ENCODE assay signal across 24 cellular contexts in genomic region chr13:66673401-66673800, GRCh38.
DNase-seq lines count a peak whose midpoint lies in the region; ATAC-seq, FAIRE-seq and TF ChIP-seq lines count a peak whose summit lies in the region.
"Had no signal": no experiment of that assay in that cellular context is flagged by ENCODE, and none has a peak within 500 bp of the region (broad histone marks: within the 10 kb centered on the region; RNA-seq: fewer than 3 reads in every experiment).

No MANE protein-coding gene starts in this region.

- TF ChIP-seq CTCF in HepG2 (CRISPR knock-in tag; IDR thresholded peaks at IDR 0.05) (no peak), right lobe of liver (IDR thresholded peaks at IDR 0.05) (no peak), fibroblast of villous mesenchyme (IDR thresholded peaks at IDR 0.05; ENCODE audit: insufficient read depth, low read depth, low read length) (no peak), chondrocyte (IDR thresholded peaks at IDR 0.05) (no peak)

- ATAC-seq in HepG2: no peak
- no peak for ATAC-seq in right lobe of liver
- no peak for ATAC-seq in GM21723 (IDR thresholded peaks at IDR 0.05; ENCODE audit: unreplicated experiment)
- ATAC-seq: activated CD8-positive, alpha-beta T cell treated with anti-CD3 and anti-CD28 coated beads, Interleukin-2, amount 10 ng/mL, durations not matched to agents 7 days and 5 days; left lobe of liver; pancreas had no signal

- intact Hi-C loops in HepG2 (cut with micrococcal nuclease; ENCODE audit: unreplicated experiment): no loop called here
- intact Hi-C loops in right lobe of liver (cut with DNase I): no loop called here

- H2AFZ ChIP-seq in HepG2 (ENCODE audit: low read length): no peak overlapping the region

- H3K27me3 Mint-ChIP-seq in chondrocyte (ENCODE audit: low read depth): no peaks in the 10 kb centered on the region
- H3K27me3 Mint-ChIP-seq: dendritic cell treated with granulocyte-macrophage colony-stimulating factor and Interleukin-4, amounts not matched to agents 40 ng/mL and 50 ng/mL, for 4 days; type B pancreatic cell had no signal

- no peak overlapping the region for H3K4me3 Mint-ChIP-seq in chondrocyte (ENCODE audit: unreplicated experiment)
- H3K4me3 Mint-ChIP-seq: activated CD8-positive, alpha-beta T cell treated with anti-CD3 and anti-CD28 coated beads, Interleukin-2, amount 10 ng/mL, durations not matched to agents 7 days and 5 days; activated T-helper 1 cell treated with anti-CD3 and anti-CD28 coated beads, Interleukin-12 subunit alpha, Interleukin-12 subunit beta, Interleukin-2, Interleukin-4 antibody, amounts not matched to agents 30 ng/mL and 10 ng/mL and 1 ng/mL, durations not matched to agents 14 hours and 24 hours and 36 hours; dendritic cell treated with granulocyte-macrophage colony-stimulating factor and Interleukin-4, amounts not matched to agents 40 ng/mL and 50 ng/mL, for 4 days; type B pancreatic cell had no signal

- 6% methylated on average over 1 of the region's 1 CpG for WGBS in HepG2 (ENCODE audit: low lambda C conversion rate)
- 50% methylated on average over 1 of the region's 1 CpG for WGBS in right lobe of liver (ENCODE audit: insufficient coverage, low coverage, low lambda C conversion rate, missing lambda C conversion rate)

- in situ Hi-C loops in HepG2 (cut with HindIII; ENCODE audit: extremely low pct_ligation_motif_present, low pct_unique_long_range_greater_than_20kb): no loop called here

- peaks cover 5% of the 10 kb centered on the region for H3K9me3 Mint-ChIP-seq in chondrocyte (ENCODE audit: low read depth)

- no peaks in the 10 kb centered on the region for H3K79me2 ChIP-seq in HepG2 (ENCODE audit: insufficient read depth, low read length)

- no peak overlapping the region for H3K9ac ChIP-seq in HepG2 (ENCODE audit: insufficient read depth, low read depth, low read length)
- H3K9ac ChIP-seq in adipocyte (ENCODE audit: low read length): no peak overlapping the region

- H3K27ac Mint-ChIP-seq in chondrocyte (ENCODE audit: unreplicated experiment): no peak overlapping the region
- H3K27ac Mint-ChIP-seq: activated CD8-positive, alpha-beta T cell treated with anti-CD3 and anti-CD28 coated beads, Interleukin-2, amount 10 ng/mL, durations not matched to agents 7 days and 5 days; activated T-helper 1 cell treated with anti-CD3 and anti-CD28 coated beads, Interleukin-12 subunit alpha, Interleukin-12 subunit beta, Interleukin-2, Interleukin-4 antibody, amounts not matched to agents 30 ng/mL and 10 ng/mL and 1 ng/mL, durations not matched to agents 14 hours and 24 hours and 36 hours; dendritic cell treated with granulocyte-macrophage colony-stimulating factor and Interleukin-4, amounts not matched to agents 40 ng/mL and 50 ng/mL, for 4 days; type B pancreatic cell had no signal

- TF ChIP-seq POLR2A in HepG2 (IDR thresholded peaks at IDR 0.05; ENCODE audit: insufficient read depth in 1 of 2, low read depth in 2 of 2, low read length in 2 of 2) (no peak), right lobe of liver (IDR thresholded peaks at IDR 0.05) (no peak)

- no peak overlapping the region for H3K4me2 ChIP-seq in HepG2 (ENCODE audit: low read depth, low read length)

- H4K20me1 ChIP-seq in HepG2 (ENCODE audit: insufficient read depth, low read length): no peaks in the 10 kb centered on the region

- CTCF ChIA-PET in HepG2 (lab: Yijun Ruan, JAX; ENCODE audit: low intra/inter-chr PET ratio, low total read pairs): no interaction called here

- no peaks in the 10 kb centered on the region for H3K36me3 Mint-ChIP-seq in chondrocyte (ENCODE audit: low read depth)
- H3K36me3 Mint-ChIP-seq: type B pancreatic cell had no signal

- POLR2A ChIA-PET in HepG2 (lab: Yijun Ruan, JAX): no interaction called here

- no peaks in the 10 kb centered on the region for H3K4me1 ChIP-seq in HepG2 (ENCODE audit: insufficient read depth, low read length)
- H3K4me1 ChIP-seq in right lobe of liver: no peaks in the 10 kb centered on the region
- peaks cover 13% of the 10 kb centered on the region for H3K4me1 ChIP-seq in adipocyte (ENCODE audit: control insufficient read depth, insufficient read depth, low read length)
- H3K4me1 ChIP-seq: pancreas, spleen had no signal

- no TSS peak for BruUV-seq in HepG2 (replicated peaks; lab: Mats Ljungman, UMichigan)

- H3K27ac ChIP-seq in HepG2 (ENCODE audit: extremely low read length, insufficient read depth, low read length): no peak overlapping the region
- H3K27ac ChIP-seq in right lobe of liver: no peak overlapping the region
- H3K27ac ChIP-seq: adrenal gland, HL-60, pancreas, spleen had no signal

- no peak for TF ChIP-seq EP300 in HepG2 (IDR thresholded peaks at IDR 0.05; ENCODE audit: low read depth in 2 of 2, low read length in 2 of 2)
- no peak for TF ChIP-seq EP300 in HepG2 (CRISPR knock-in tag; IDR thresholded peaks at IDR 0.05; ENCODE audit: borderline replicate concordance)

- H3K9me3 ChIP-seq in HepG2 (ENCODE audit: low read length): no peaks in the 10 kb centered on the region
- no peaks in the 10 kb centered on the region for H3K9me3 ChIP-seq in right lobe of liver
- H3K9me3 ChIP-seq in adipocyte (ENCODE audit: control insufficient read depth, low read length): no peaks in the 10 kb centered on the region
- H3K9me3 ChIP-seq: pancreas had no signal

- H3K4me3 ChIP-seq in HepG2 (replicated peaks in 1 of 3; ENCODE audit: insufficient read depth in 1 of 3, low read depth in 2 of 3, low read length in 3 of 3) (no peak overlapping the region), right lobe of liver (no peak overlapping the region), adipocyte (ENCODE audit: low read length) (no peak overlapping the region), fibroblast of villous mesenchyme (ENCODE audit: low read depth, low read length) (no peak overlapping the region)
- H3K4me3 ChIP-seq: adrenal gland, pancreas, spleen had no signal

- DNase-seq in HepG2 (ENCODE audit: low spot score): peak; percentile 0
- DNase-seq in right lobe of liver: no peak
- DNase-seq in adipocyte (ENCODE audit: low read depth): peak; percentile 75
- peak; percentile 2 for DNase-seq in fibroblast of villous mesenchyme (ENCODE audit: low read depth)
- DNase-seq in urothelium cell line (ENCODE audit: low spot score): peak; percentile 36
- no peak for DNase-seq in chondrocyte (ENCODE audit: low spot score)
- DNase-seq in activated T-cell treated with anti-CD3 and anti-CD28 coated beads, Interleukin-2, amount 50 U/mL, for 48 hours: no peak
- DNase-seq: activated CD8-positive, alpha-beta T cell treated with anti-CD3 and anti-CD28 coated beads, Interleukin-2, amount 10 ng/mL, durations not matched to agents 7 days and 5 days; adrenal gland; erythroblast; GDM1; Kasumi-1; NCI-H1694 treated with DMSO at 0.1 percent for 48 hours; NCI-H510A; OCI-M1; pancreas; spleen; stimulated activated naive CD4-positive, alpha-beta T cell had no signal

- H3K36me3 ChIP-seq in HepG2 (replicated peaks in 1 of 2; ENCODE audit: control insufficient read depth in 1 of 2, insufficient read depth in 2 of 2, low read length in 2 of 2): no peaks in the 10 kb centered on the region
- no peaks in the 10 kb centered on the region for H3K36me3 ChIP-seq in right lobe of liver
- H3K36me3 ChIP-seq in adipocyte (ENCODE audit: control insufficient read depth, insufficient read depth, low read length, severe bottlenecking): no peaks in the 10 kb centered on the region
- H3K36me3 ChIP-seq: adrenal gland, pancreas, spleen had no signal

- TF ChIP-seq RAD21 in HepG2 (CRISPR knock-in tag; IDR thresholded peaks at IDR 0.05): no peak

- FAIRE-seq in HepG2 (lab: Jason Lieb, UNC) (no peak), urothelium cell line (lab: Jason Lieb, UNC) (no peak)
- FAIRE-seq: pancreas had no signal

- no peaks in the 10 kb centered on the region; a peak in 1 of 5 replicates for H3K27me3 ChIP-seq in HepG2 (ENCODE audit: control insufficient read depth in 1 of 2, insufficient read depth in 2 of 2, low read length in 2 of 2)
- H3K27me3 ChIP-seq in right lobe of liver: no peaks in the 10 kb centered on the region
- no peaks in the 10 kb centered on the region for H3K27me3 ChIP-seq in adipocyte (replicated peaks; ENCODE audit: control insufficient read depth, insufficient read depth, low read length)
- H3K27me3 ChIP-seq: adrenal gland, pancreas, spleen had no signal

- peaks cover 3% of the 10 kb centered on the region for H3K4me1 Mint-ChIP-seq in chondrocyte (ENCODE audit: low read depth)

TF ChIP-seq in HepG2, 621 proteins besides CTCF, POLR2A, EP300 and RAD21 (continues in another document):
- TF ChIP-seq ZBED4 (CRISPR knock-in tag; IDR thresholded peaks at IDR 0.05; ENCODE audit: borderline replicate concordance) (no peak), ZNF451 (CRISPR knock-in tag; IDR thresholded peaks at IDR 0.05) (no peak), ZNF350 (CRISPR knock-in tag; IDR thresholded peaks at IDR 0.05; ENCODE audit: borderline replicate concordance, low read depth) (no peak), FOSL2 (CRISPR knock-in tag; IDR thresholded peaks at IDR 0.05) (no peak)
- TF ChIP-seq, protein P1, sequence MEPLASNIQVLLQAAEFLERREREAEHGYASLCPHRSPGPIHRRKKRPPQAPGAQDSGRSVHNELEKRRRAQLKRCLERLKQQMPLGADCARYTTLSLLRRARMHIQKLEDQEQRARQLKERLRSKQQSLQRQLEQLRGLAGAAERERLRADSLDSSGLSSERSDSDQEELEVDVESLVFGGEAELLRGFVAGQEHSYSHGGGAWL (CRISPR knock-in tag; IDR thresholded peaks at IDR 0.05): no peak

Comparison
In these comparisons a context has a peak if more than half of its experiments do, and no peak if none do; other contexts are left out.
1. DNase-seq: peak in HepG2 (single experiment), adipocyte (single experiment), fibroblast of villous mesenchyme (single experiment) and urothelium cell line (single experiment); none in right lobe of liver (0 of 3), chondrocyte (single experiment) and activated T-cell treated with anti-CD3 and anti-CD28 coated beads, Interleukin-2, amount 50 U/mL, for 48 hours (0 of 2).